ENCODE assay signal across 26 cellular contexts in the genomic region with DNA sequence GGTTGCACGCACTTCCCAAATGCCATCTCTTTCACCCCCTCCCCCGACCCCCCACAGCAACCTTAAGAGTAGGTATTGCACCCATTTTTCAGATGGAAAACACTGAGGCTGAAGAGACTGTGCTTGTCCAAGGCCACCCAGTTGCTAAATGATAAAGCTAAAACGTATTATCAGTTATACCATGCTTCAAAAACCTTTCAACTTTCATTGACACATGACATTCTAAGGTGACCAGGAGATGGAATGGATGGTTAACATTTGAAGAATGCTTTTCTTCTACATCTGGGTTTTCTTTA. TPM values are rescaled to one million over a fixed set of nuclear protein-coding genes. Genes with fewer than 3 reads are reported as not detected.
A peak's percentile ranks its signal among the peaks of the same experiment; 100 is the strongest.
DNase-seq lines count a peak whose midpoint lies in the region; ATAC-seq, FAIRE-seq and TF ChIP-seq lines count a peak whose summit lies in the region.
"Had no signal": no experiment of that assay in that cellular context is flagged by ENCODE, and none has a peak within 500 bp of the region (broad histone marks: within the 10 kb centered on the region; RNA-seq: fewer than 3 reads in every experiment).

No MANE protein-coding gene starts in this region.

- no TSS peak for BruUV-seq in HepG2 (replicated peaks; lab: Mats Ljungman, UMichigan)

- no peak overlapping the region for H2AFZ ChIP-seq in HepG2 (ENCODE audit: low read length)

- H3K4me3 ChIP-seq in HepG2 (replicated peaks in 1 of 3; ENCODE audit: insufficient read depth in 1 of 3, low read depth in 2 of 3, low read length in 3 of 3) (no peak overlapping the region), right lobe of liver (no peak overlapping the region), lower lobe of right lung (peak overlapping the region; percentile 77), stomach smooth muscle (ENCODE audit: low read length in 2 of 2) (peak overlapping the region; percentile 90 to 93)
- no peak overlapping the region for H3K4me3 ChIP-seq in naive thymus-derived CD4-positive, alpha-beta T cell (ENCODE audit: low read length)
- H3K4me3 ChIP-seq: body of pancreas, K562, SJSA1 had no signal

- H3K27ac ChIP-seq in HepG2 (ENCODE audit: extremely low read length, insufficient read depth, low read length): no peak overlapping the region
- no peak overlapping the region for H3K27ac ChIP-seq in right lobe of liver
- H3K27ac ChIP-seq in lower lobe of right lung: no peak overlapping the region
- H3K27ac ChIP-seq in stomach smooth muscle (ENCODE audit: low read length): no peak overlapping the region
- H3K27ac ChIP-seq in naive thymus-derived CD4-positive, alpha-beta T cell (ENCODE audit: low read depth, low read length): no peak overlapping the region
- H3K27ac ChIP-seq: body of pancreas, SJSA1, testis had no signal

- WGBS in HepG2 (ENCODE audit: low lambda C conversion rate): 73% methylated on average over 3 of the region's 3 CpGs
- WGBS in right lobe of liver (ENCODE audit: insufficient coverage, low coverage, low lambda C conversion rate, missing lambda C conversion rate): 77% methylated on average over 3 of the region's 3 CpGs

- H3K79me2 ChIP-seq in HepG2 (ENCODE audit: insufficient read depth, low read length): peaks cover 78% of the 10 kb centered on the region

- H3K4me1 Mint-ChIP-seq in natural killer cell: peaks cover 0 to 17% of the 10 kb centered on the region in 2 donors
- peaks cover 0 to 5% (median 2%) of the 10 kb centered on the region in 7 donors for H3K4me1 Mint-ChIP-seq in naive thymus-derived CD4-positive, alpha-beta T cell
- H3K4me1 Mint-ChIP-seq: activated CD8-positive, alpha-beta memory T cell treated with anti-CD3 and anti-CD28 coated beads, Interleukin-2, amount 10 ng/mL, durations not matched to agents 7 days and 5 days had no signal

- intact Hi-C loops in HepG2 (cut with micrococcal nuclease; ENCODE audit: unreplicated experiment) (no loop called here), right lobe of liver (cut with DNase I) (no loop called here), lower lobe of right lung (cut with DNase I) (no loop called here), natural killer cell (cut with micrococcal nuclease) (no loop called here)
- intact Hi-C loops in naive thymus-derived CD4-positive, alpha-beta T cell (cut with micrococcal nuclease): no loop called here

- POLR2A ChIA-PET in HepG2 (lab: Yijun Ruan, JAX): interaction anchor here (1.3 kb wide), 1 partner anchor 8 kb away, joined by 3 read pairs; no protein-coding TSS in a partner anchor
- POLR2A ChIA-PET in naive thymus-derived CD4-positive, alpha-beta T cell (lab: Charles Lee): no interaction called here

- H3K27me3 Mint-ChIP-seq in natural killer cell (ENCODE audit: low read depth in 2 of 2): peaks cover 30 to 38% of the 10 kb centered on the region in 2 donors
- peaks cover 36 to 72% (median 51%) of the 10 kb centered on the region in 5 donors for H3K27me3 Mint-ChIP-seq in naive thymus-derived CD4-positive, alpha-beta T cell

- H3K9me3 Mint-ChIP-seq in natural killer cell: no peaks in the 10 kb centered on the region
- peaks cover 0 to 2% (median 0%) of the 10 kb centered on the region in 11 donors for H3K9me3 Mint-ChIP-seq in naive thymus-derived CD4-positive, alpha-beta T cell
- H3K9me3 Mint-ChIP-seq: activated B cell treated with CpG ODN at 0.5 μM for 24 hours; naive B cell; stimulated activated effector memory CD8-positive, alpha-beta T cell treated with anti-CD3 and anti-CD28 coated beads, Interleukin-12 subunit alpha, Interleukin-12 subunit beta, amount 100 ng/mL, for 72 hours; T-cell had no signal

- FAIRE-seq in HepG2 (lab: Jason Lieb, UNC): no peak
- FAIRE-seq: G401.6, K562 had no signal

- H3K27me3 ChIP-seq in HepG2 (ENCODE audit: control insufficient read depth in 1 of 2, insufficient read depth in 2 of 2, low read length in 2 of 2): no peaks in the 10 kb centered on the region
- no peaks in the 10 kb centered on the region for H3K27me3 ChIP-seq in right lobe of liver
- H3K27me3 ChIP-seq in lower lobe of right lung (ENCODE audit: low read depth): peaks cover 15% of the 10 kb centered on the region
- no peaks in the 10 kb centered on the region for H3K27me3 ChIP-seq in stomach smooth muscle (ENCODE audit: control insufficient read depth in 1 of 2, insufficient read depth in 2 of 2, low read length in 2 of 2)
- H3K27me3 ChIP-seq in naive thymus-derived CD4-positive, alpha-beta T cell (ENCODE audit: control insufficient read depth in 2 of 2, insufficient read depth in 2 of 2, low read length in 2 of 2): no peaks in the 10 kb centered on the region
- H3K27me3 ChIP-seq: testis had no signal

- no peak for TF ChIP-seq RAD21 in HepG2 (CRISPR knock-in tag; IDR thresholded peaks at IDR 0.05)

- no peak for TF ChIP-seq POLR2A in HepG2 (IDR thresholded peaks at IDR 0.05; ENCODE audit: insufficient read depth in 1 of 2, low read depth in 2 of 2, low read length in 2 of 2)
- no peak for TF ChIP-seq POLR2A in right lobe of liver (IDR thresholded peaks at IDR 0.05)

- CTCF ChIA-PET in HepG2 (lab: Yijun Ruan, JAX; ENCODE audit: low intra/inter-chr PET ratio, low total read pairs): no interaction called here
- CTCF ChIA-PET in naive thymus-derived CD4-positive, alpha-beta T cell (lab: Charles Lee): interaction anchor here (1.3 kb wide), 1 partner anchor 146 kb away, joined by 5 read pairs; no protein-coding TSS in a partner anchor

- in situ Hi-C loops in HepG2 (cut with HindIII; ENCODE audit: extremely low pct_ligation_motif_present, low pct_unique_long_range_greater_than_20kb): no loop called here

- no peak overlapping the region for H3K27ac Mint-ChIP-seq in natural killer cell
- H3K27ac Mint-ChIP-seq in naive thymus-derived CD4-positive, alpha-beta T cell: no peak overlapping the region
- H3K27ac Mint-ChIP-seq: activated B cell treated with CpG ODN at 0.5 μM for 24 hours; activated CD8-positive, alpha-beta memory T cell treated with anti-CD3 and anti-CD28 coated beads, Interleukin-2, amount 10 ng/mL, durations not matched to agents 7 days and 5 days; naive B cell; stimulated activated effector memory CD8-positive, alpha-beta T cell treated with anti-CD3 and anti-CD28 coated beads, Interleukin-12 subunit alpha, Interleukin-12 subunit beta, amount 100 ng/mL, for 72 hours; T-cell had no signal

- TF ChIP-seq EP300 in HepG2 (IDR thresholded peaks at IDR 0.05; ENCODE audit: low read depth in 2 of 2, low read length in 2 of 2) (no peak), HepG2 (CRISPR knock-in tag; IDR thresholded peaks at IDR 0.05; ENCODE audit: borderline replicate concordance) (no peak)

- TF ChIP-seq CTCF in HepG2 (CRISPR knock-in tag; IDR thresholded peaks at IDR 0.05) (no peak), right lobe of liver (IDR thresholded peaks at IDR 0.05) (no peak), lower lobe of right lung (IDR thresholded peaks at IDR 0.05) (no peak), natural killer cell (IDR thresholded peaks at IDR 0.05) (no peak)

- H3K9me3 ChIP-seq in HepG2 (ENCODE audit: low read length) (no peaks in the 10 kb centered on the region), right lobe of liver (no peaks in the 10 kb centered on the region), lower lobe of right lung (no peaks in the 10 kb centered on the region), stomach smooth muscle (ENCODE audit: control insufficient read depth in 2 of 2, low read length in 2 of 2) (no peaks in the 10 kb centered on the region)
- H3K9me3 ChIP-seq in naive thymus-derived CD4-positive, alpha-beta T cell (ENCODE audit: control insufficient read depth in 2 of 3, low read length in 3 of 3): no peaks in the 10 kb centered on the region
- H3K9me3 ChIP-seq: body of pancreas, SJSA1, testis had no signal

- H3K4me2 ChIP-seq in HepG2 (ENCODE audit: low read depth, low read length): peak overlapping the region; percentile 78

- peaks cover 20% of the 10 kb centered on the region for H4K20me1 ChIP-seq in HepG2 (ENCODE audit: insufficient read depth, low read length)

- ATAC-seq in HepG2 (no peak), right lobe of liver (no peak), lower lobe of right lung (no peak), natural killer cell (no peak)
- ATAC-seq in naive thymus-derived CD4-positive, alpha-beta T cell: no peak
- ATAC-seq: activated CD8-positive, alpha-beta memory T cell treated with anti-CD3 and anti-CD28 coated beads, Interleukin-2, amount 10 ng/mL, durations not matched to agents 7 days and 5 days; body of pancreas; K562; stimulated activated effector memory CD8-positive, alpha-beta T cell treated with anti-CD3 and anti-CD28 coated beads, Interleukin-12 subunit alpha, Interleukin-12 subunit beta, amount 100 ng/mL, for 72 hours; T-cell had no signal

- no peaks in the 10 kb centered on the region for H3K36me3 Mint-ChIP-seq in natural killer cell
- H3K36me3 Mint-ChIP-seq in naive thymus-derived CD4-positive, alpha-beta T cell: peaks cover 0 to 3% (median 0%) of the 10 kb centered on the region in 5 donors
- H3K36me3 Mint-ChIP-seq: activated CD8-positive, alpha-beta memory T cell treated with anti-CD3 and anti-CD28 coated beads, Interleukin-2, amount 10 ng/mL, durations not matched to agents 7 days and 5 days; stimulated activated effector memory CD8-positive, alpha-beta T cell treated with anti-CD3 and anti-CD28 coated beads, Interleukin-12 subunit alpha, Interleukin-12 subunit beta, amount 100 ng/mL, for 72 hours; T-cell had no signal

- no peak overlapping the region for H3K4me3 Mint-ChIP-seq in natural killer cell
- H3K4me3 Mint-ChIP-seq in naive thymus-derived CD4-positive, alpha-beta T cell: no peak overlapping the region
- H3K4me3 Mint-ChIP-seq: activated B cell treated with CpG ODN at 0.5 μM for 24 hours; activated CD8-positive, alpha-beta memory T cell treated with anti-CD3 and anti-CD28 coated beads, Interleukin-2, amount 10 ng/mL, durations not matched to agents 7 days and 5 days; naive B cell; stimulated activated effector memory CD8-positive, alpha-beta T cell treated with anti-CD3 and anti-CD28 coated beads, Interleukin-12 subunit alpha, Interleukin-12 subunit beta, amount 100 ng/mL, for 72 hours; T-cell had no signal

- H3K36me3 ChIP-seq in HepG2 (replicated peaks in 1 of 2; ENCODE audit: control insufficient read depth in 1 of 2, insufficient read depth in 2 of 2, low read length in 2 of 2) (no peaks in the 10 kb centered on the region; a peak in 2 of 5 replicates), right lobe of liver (no peaks in the 10 kb centered on the region), lower lobe of right lung (peaks cover 29% of the 10 kb centered on the region), stomach smooth muscle (ENCODE audit: control insufficient read depth in 2 of 2, insufficient read depth in 2 of 2, low read length in 2 of 2) (peaks cover 5 to 8% of the 10 kb centered on the region in 2 donors)
- no peaks in the 10 kb centered on the region for H3K36me3 ChIP-seq in naive thymus-derived CD4-positive, alpha-beta T cell (ENCODE audit: control insufficient read depth in 2 of 3, insufficient read depth in 3 of 3, low read length in 3 of 3)
- H3K36me3 ChIP-seq: SJSA1 had no signal

- DNase-seq in HepG2 (ENCODE audit: low spot score): no peak
- no peak for DNase-seq in right lobe of liver
- no peak for DNase-seq in lower lobe of right lung
- no peak for DNase-seq in DMS 273 treated with DMSO at 0.1 percent for 48 hours (lab: John Stamatoyannopoulos, UW)
- no peak for DNase-seq in natural killer cell
- DNase-seq in naive thymus-derived CD4-positive, alpha-beta T cell: no peak
- DNase-seq in dedifferentiated amniotic fluid mesenchymal stem cell (ENCODE audit: extremely low spot score): no peak
- DNase-seq: activated B cell treated with CpG ODN at 0.5 μM for 24 hours; activated CD8-positive, alpha-beta memory T cell treated with anti-CD3 and anti-CD28 coated beads, Interleukin-2, amount 10 ng/mL, durations not matched to agents 7 days and 5 days; activated T-cell treated with anti-CD3 and anti-CD28 coated beads, Interleukin-2, amount 50 U/mL, for 48 hours; body of pancreas; DMS53; H7; head of caudate nucleus; naive B cell; NCI-H1092 treated with DMSO at 0.1 percent for 48 hours; NCI-H1930; NCI-H69; stimulated activated CD4-positive, alpha-beta T cell treated with anti-CD3 and anti-CD28 coated beads, Interleukin-4, amount 100 ng/mL, for 24 hours; T-cell; testis had no signal

- H3K4me1 ChIP-seq in HepG2 (ENCODE audit: insufficient read depth, low read length): peaks cover 85% of the 10 kb centered on the region
- H3K4me1 ChIP-seq in right lobe of liver: peaks cover 0 to 46% (median 20%) of the 10 kb centered on the region in 4 donors
- peaks cover 49% of the 10 kb centered on the region for H3K4me1 ChIP-seq in lower lobe of right lung
- peaks cover 65% of the 10 kb centered on the region for H3K4me1 ChIP-seq in stomach smooth muscle (ENCODE audit: control insufficient read depth, insufficient read depth, low read length)
- no peaks in the 10 kb centered on the region for H3K4me1 ChIP-seq in naive thymus-derived CD4-positive, alpha-beta T cell (ENCODE audit: control insufficient read depth in 2 of 2, insufficient read depth in 2 of 2, low read length in 2 of 2)

- H3K9ac ChIP-seq in HepG2 (ENCODE audit: insufficient read depth, low read depth, low read length): no peak overlapping the region
- H3K9ac ChIP-seq in stomach smooth muscle (ENCODE audit: low read length in 2 of 2): no peak overlapping the region

RNA-seq across cellular contexts. Expression of a gene that starts 4.0 kb away (rescaled TPM):
- total RNA-seq in HepG2 (2016; rRNA removed; fragmentation: Illumina TruSeq; extraction: Trizol) (28.7 and 57.3 TPM in 2 replicates), right lobe of liver (10 to 100 TPM; 21.9 to 58.6 (median 52.7) TPM), lower lobe of right lung (390 TPM), natural killer cell (under 1 TPM in 1 of 3 donors, not detected in 2; 0.12 TPM)
- total RNA-seq in HepG2 (2016; cell fraction: cytosol; rRNA removed; fragmentation: Illumina TruSeq; extraction: Trizol; ENCODE audit: low read depth): 5.1 and 5.6 TPM in 2 replicates
- total RNA-seq in HepG2 (2016; cell fraction: insoluble cytoplasmic fraction; rRNA removed; fragmentation: Illumina TruSeq; extraction: Trizol): 26.3 and 55.6 TPM in 2 replicates
- total RNA-seq in HepG2 (2016; cell fraction: membrane; rRNA removed; fragmentation: Illumina TruSeq; extraction: Trizol): 17.2 and 19.0 TPM in 2 replicates
- 55.3 and 66.5 TPM in 2 replicates for total RNA-seq in HepG2 (2016; cell fraction: nucleus; rRNA removed; fragmentation: Illumina TruSeq; extraction: Trizol)
- 75.2 and 86.6 TPM in 2 replicates for polyA plus RNA-seq in HepG2 (2011; rRNA removed)
- polyA plus RNA-seq in HepG2 (2011; cell fraction: cytosol; rRNA removed): 67.3 and 72.2 TPM in 2 replicates
- polyA plus RNA-seq in HepG2 (2011; cell fraction: nucleus; rRNA removed): 29.5 and 30.5 TPM in 2 replicates
- 89.9 and 107 TPM in 2 replicates for polyA plus RNA-seq in HepG2 (2012)
- polyA plus RNA-seq in HepG2 (2016; cell fraction: cytosol; fragmentation: Illumina TruSeq; extraction: Trizol; ENCODE audit: low read depth): 5.5 TPM in 2 replicates
- polyA plus RNA-seq in HepG2 (2016; cell fraction: insoluble cytoplasmic fraction; fragmentation: Illumina TruSeq; extraction: Trizol; ENCODE audit: low read depth): 30.6 and 38.9 TPM in 2 replicates
- 12.2 and 12.9 TPM in 2 replicates for polyA plus RNA-seq in HepG2 (2016; cell fraction: membrane; fragmentation: Illumina TruSeq; extraction: Trizol; ENCODE audit: low read depth)
- polyA plus RNA-seq in HepG2 (2016; cell fraction: nucleus; fragmentation: Illumina TruSeq; extraction: Trizol; ENCODE audit: insufficient read depth, low read depth): 90.8 and 96.2 TPM in 2 replicates
- polyA minus RNA-seq in HepG2 (2011; rRNA and poly(A)+ RNA removed; ENCODE audit: low replicate concordance): 7.2 and 107 TPM in 2 replicates
- polyA minus RNA-seq in HepG2 (2011; cell fraction: cytosol; rRNA and poly(A)+ RNA removed): 51.1 and 55.3 TPM in 2 replicates
- 20.5 and 25.0 TPM in 2 replicates for polyA minus RNA-seq in HepG2 (2011; cell fraction: nucleus; rRNA and poly(A)+ RNA removed)
- total RNA-seq in naive thymus-derived CD4-positive, alpha-beta T cell: under 1 TPM in 4 of 5 experiments, not detected in 1; 0.05 to 0.95 (median 0.37) TPM
- not detected for polyA plus RNA-seq in naive thymus-derived CD4-positive, alpha-beta T cell
- total RNA-seq: activated B cell treated with CpG ODN at 0.5 μM for 24 hours; activated CD8-positive, alpha-beta memory T cell treated with anti-CD3 and anti-CD28 coated beads, Interleukin-2, amount 10 ng/mL, durations not matched to agents 7 days and 5 days had no signal

Comparison
In these comparisons a context has a peak if more than half of its experiments do, and no peak if none do; other contexts are left out.
1. H3K4me3 ChIP-seq: peak in lower lobe of right lung (single experiment) and stomach smooth muscle (2 of 2); none in HepG2 (0 of 3), right lobe of liver (0 of 3) and naive thymus-derived CD4-positive, alpha-beta T cell (single experiment).